17 cellular contexts compared by ENCODE assay signal in genomic region chr7:15463801-15464761, GRCh38.
DNase-seq lines count a peak whose midpoint lies in the region; ATAC-seq and TF ChIP-seq lines count a peak whose summit lies in the region.
"Had no signal": no experiment of that assay in that cellular context is flagged by ENCODE, and none has a peak within 500 bp of the region (broad histone marks: within the 10 kb centered on the region; RNA-seq: fewer than 3 reads in every experiment).

No MANE protein-coding gene starts in this region.

- H3K4me1 ChIP-seq in heart right ventricle (peaks cover 0 to 47% (median 19%) of the 10 kb centered on the region in 9 donors), stomach (peaks cover 0 to 16% (median 0%) of the 10 kb centered on the region in 4 donors), Peyer's patch (no peaks in the 10 kb centered on the region)
- H3K4me1 ChIP-seq: pancreas had no signal

- intact Hi-C loops in heart right ventricle (cut with DNase I) = loop anchor here in 1 of 10 donors (5.0 kb wide), 1 partner anchor 223 kb away; the partner anchor contains the start of gene MEOX2
- intact Hi-C loops in stomach (cut with DNase I; ENCODE audit: low total_unique reads) = no loop called here
- intact Hi-C loops in head of caudate nucleus (cut with DNase I) = no loop called here

- H3K27me3 ChIP-seq in BJ (ENCODE audit: control insufficient read depth, insufficient read depth, low read length) (no peaks in the 10 kb centered on the region), heart right ventricle (no peaks in the 10 kb centered on the region), stomach (no peaks in the 10 kb centered on the region), Peyer's patch (no peaks in the 10 kb centered on the region)
- H3K27me3 ChIP-seq: dorsolateral prefrontal cortex, pancreas had no signal

- CTCF ChIA-PET in BJ (lab: Yijun Ruan, JAX) (interaction anchor here (1.1 kb wide), 1 partner anchor 11 kb away, joined by 3 read pairs; no protein-coding TSS in a partner anchor), WTC11 (lab: Charles Lee) (no interaction called here)

- H3K9me3 ChIP-seq in heart right ventricle = no peaks in the 10 kb centered on the region
- no peaks in the 10 kb centered on the region for H3K9me3 ChIP-seq in stomach
- no peaks in the 10 kb centered on the region for H3K9me3 ChIP-seq in Peyer's patch
- H3K9me3 ChIP-seq: pancreas had no signal

- TF ChIP-seq CTCF in BJ (IDR thresholded peaks at IDR 0.05; ENCODE audit: insufficient read depth, low read depth, low read length) (no peak), heart right ventricle (IDR thresholded peaks at IDR 0.05) (no peak), stomach (IDR thresholded peaks at IDR 0.05) (no peak), Peyer's patch (IDR thresholded peaks at IDR 0.05) (no peak), WTC11 (IDR thresholded peaks at IDR 0.05) (no peak)

- H3K4me3 Mint-ChIP-seq in WTC11 = no peak overlapping the region
- H3K4me3 Mint-ChIP-seq: activated CD4-positive, alpha-beta T cell treated with anti-CD3 and anti-CD28 coated beads, Interleukin-2, amount 10 ng/mL, durations not matched to agents 24 days and 14 days; activated naive CD4-positive, alpha-beta T cell treated with anti-CD3 and anti-CD28 coated beads for 36 hours; stimulated activated effector memory CD8-positive, alpha-beta T cell treated with anti-CD3 and anti-CD28 coated beads, Interleukin-12 subunit alpha, Interleukin-12 subunit beta, amount 100 ng/mL, for 72 hours had no signal

- WGBS in heart right ventricle, 2 donors = 39 to 53% methylated on average over 6 of the region's 6 CpGs
- 49 to 68% (median 64%) methylated on average over 6 of the region's 6 CpGs for WGBS in stomach, 5 donors

- H3K36me3 Mint-ChIP-seq in WTC11 = no peaks in the 10 kb centered on the region
- H3K36me3 Mint-ChIP-seq: stimulated activated effector memory CD8-positive, alpha-beta T cell treated with anti-CD3 and anti-CD28 coated beads, Interleukin-12 subunit alpha, Interleukin-12 subunit beta, amount 100 ng/mL, for 72 hours had no signal

- H3K4me3 ChIP-seq in BJ (ENCODE audit: low read depth, low read length) = no peak overlapping the region
- peak overlapping the region in 1 of 10 donors; percentile 1 for H3K4me3 ChIP-seq in heart right ventricle
- H3K4me3 ChIP-seq in stomach = no peak overlapping the region
- no peak overlapping the region for H3K4me3 ChIP-seq in Peyer's patch
- H3K4me3 ChIP-seq: dorsolateral prefrontal cortex, pancreas, smooth muscle cell had no signal

- H3K4me1 Mint-ChIP-seq in WTC11 = peaks cover 8% of the 10 kb centered on the region
- H3K4me1 Mint-ChIP-seq: activated CD4-positive, alpha-beta T cell treated with anti-CD3 and anti-CD28 coated beads, Interleukin-2, amount 10 ng/mL, durations not matched to agents 24 days and 14 days; stimulated activated effector memory CD8-positive, alpha-beta T cell treated with anti-CD3 and anti-CD28 coated beads, Interleukin-12 subunit alpha, Interleukin-12 subunit beta, amount 100 ng/mL, for 72 hours had no signal

- no peaks in the 10 kb centered on the region for H3K9me3 Mint-ChIP-seq in WTC11
- H3K9me3 Mint-ChIP-seq: activated CD4-positive, alpha-beta T cell treated with anti-CD3 and anti-CD28 coated beads, Interleukin-2, amount 10 ng/mL, durations not matched to agents 24 days and 14 days had no signal

- POLR2A ChIA-PET in BJ (lab: Charles Lee) (no interaction called here), WTC11 (lab: Charles Lee) (no interaction called here)

- peak; percentile 52 for DNase-seq in BJ (ENCODE audit: low read depth)
- peak; percentile 12 for DNase-seq in amniotic epithelial cell (ENCODE audit: low read depth)
- peak in 1 of 2 donors; percentile 36 for DNase-seq in heart right ventricle
- DNase-seq in stomach = no peak
- no peak for DNase-seq in Peyer's patch
- no peak for DNase-seq in head of caudate nucleus
- no peak for DNase-seq in WTC11 (ENCODE audit: low spot score)
- DNase-seq: activated CD4-positive, alpha-beta T cell treated with anti-CD3 and anti-CD28 coated beads, Interleukin-2, amount 10 ng/mL, durations not matched to agents 24 days and 14 days; activated naive CD4-positive, alpha-beta T cell treated with anti-CD3 and anti-CD28 coated beads for 36 hours; dorsolateral prefrontal cortex; erythroblast; MM.1S; NCI-H187; pancreas had no signal

- H3K27ac Mint-ChIP-seq in WTC11 = no peak overlapping the region
- H3K27ac Mint-ChIP-seq: activated CD4-positive, alpha-beta T cell treated with anti-CD3 and anti-CD28 coated beads, Interleukin-2, amount 10 ng/mL, durations not matched to agents 24 days and 14 days; activated naive CD4-positive, alpha-beta T cell treated with anti-CD3 and anti-CD28 coated beads for 36 hours; stimulated activated effector memory CD8-positive, alpha-beta T cell treated with anti-CD3 and anti-CD28 coated beads, Interleukin-12 subunit alpha, Interleukin-12 subunit beta, amount 100 ng/mL, for 72 hours had no signal

- no peak for TF ChIP-seq EP300 in stomach (IDR thresholded peaks at IDR 0.05)

- H3K27ac ChIP-seq in heart right ventricle (peak overlapping the region; percentile 4 to 80 (median 58)), stomach (peak overlapping the region in 3 of 5 donors; percentile 29 to 36 (median 36)), Peyer's patch (peak overlapping the region in 1 of 4 donors; percentile 13)
- H3K27ac ChIP-seq: dorsolateral prefrontal cortex, pancreas had no signal

- no peak for TF ChIP-seq POLR2A in stomach (IDR thresholded peaks at IDR 0.05)
- TF ChIP-seq POLR2A in Peyer's patch (IDR thresholded peaks at IDR 0.05) = no peak

- H3K36me3 ChIP-seq in BJ (ENCODE audit: control insufficient read depth, insufficient read depth, low read length) (no peaks in the 10 kb centered on the region), heart right ventricle (no peaks in the 10 kb centered on the region), stomach (no peaks in the 10 kb centered on the region), Peyer's patch (no peaks in the 10 kb centered on the region)
- H3K36me3 ChIP-seq: pancreas had no signal

- no peaks in the 10 kb centered on the region; the same call in 1 of the 2 replicates for H3K27me3 Mint-ChIP-seq in WTC11 (ENCODE audit: low read depth)
- H3K27me3 Mint-ChIP-seq: activated CD4-positive, alpha-beta T cell treated with anti-CD3 and anti-CD28 coated beads, Interleukin-2, amount 10 ng/mL, durations not matched to agents 24 days and 14 days had no signal

- ATAC-seq in heart right ventricle (peak in 7 of 8 donors; percentile 59 to 94 (median 80)), WTC11 (no peak), HG02759 (IDR thresholded peaks at IDR 0.05; ENCODE audit: unreplicated experiment) (no peak)
- ATAC-seq: pancreas; stimulated activated effector memory CD8-positive, alpha-beta T cell treated with anti-CD3 and anti-CD28 coated beads, Interleukin-12 subunit alpha, Interleukin-12 subunit beta, amount 100 ng/mL, for 72 hours had no signal

TF ChIP-seq in WTC11, 78 proteins besides CTCF, POLR2A, EP300 and RAD21 (continues in another document):
- TF ChIP-seq ZNF671 (CRISPR knock-in tag; IDR thresholded peaks at IDR 0.05) = no peak
- no peak for TF ChIP-seq ZNF423 (CRISPR knock-in tag; IDR thresholded peaks at IDR 0.05)
- no peak for TF ChIP-seq CREB1 (CRISPR knock-in tag; IDR thresholded peaks at IDR 0.05)
- TF ChIP-seq MXD4 (CRISPR knock-in tag; IDR thresholded peaks at IDR 0.05; ENCODE audit: borderline replicate concordance) = no peak
- TF ChIP-seq NFE2L1 (CRISPR knock-in tag; IDR thresholded peaks at IDR 0.05) = no peak
- no peak for TF ChIP-seq ZMAT4 (CRISPR knock-in tag; IDR thresholded peaks at IDR 0.05)
- TF ChIP-seq CREM (CRISPR knock-in tag; IDR thresholded peaks at IDR 0.05) = no peak
- TF ChIP-seq CBFB (CRISPR knock-in tag; IDR thresholded peaks at IDR 0.05; ENCODE audit: low read depth) = no peak
- no peak for TF ChIP-seq KAT7 (CRISPR knock-in tag; IDR thresholded peaks at IDR 0.05; ENCODE audit: borderline replicate concordance)
- TF ChIP-seq ZNF425 (CRISPR knock-in tag; conservative IDR thresholded peaks at IDR 0.05) = no peak
- no peak for TF ChIP-seq ZNF232 (CRISPR knock-in tag; IDR thresholded peaks at IDR 0.05)
- TF ChIP-seq ZNF416 (CRISPR knock-in tag; IDR thresholded peaks at IDR 0.05) = no peak
- no peak for TF ChIP-seq ZBTB21 (CRISPR knock-in tag; IDR thresholded peaks at IDR 0.05; ENCODE audit: borderline replicate concordance)
- no peak for TF ChIP-seq NFATC4 (CRISPR knock-in tag; IDR thresholded peaks at IDR 0.05)

Comparison
In these comparisons a context has a peak if more than half of its experiments do, and no peak if none do; other contexts are left out.
1. DNase-seq: peak in BJ (single experiment) and amniotic epithelial cell (single experiment); none in stomach (single experiment), Peyer's patch (0 of 3), head of caudate nucleus (0 of 42) and WTC11 (single experiment).
2. ATAC-seq: peak in heart right ventricle (7 of 8); none in WTC11 (single experiment) and HG02759 (single experiment).